In the genomic region with DNA sequence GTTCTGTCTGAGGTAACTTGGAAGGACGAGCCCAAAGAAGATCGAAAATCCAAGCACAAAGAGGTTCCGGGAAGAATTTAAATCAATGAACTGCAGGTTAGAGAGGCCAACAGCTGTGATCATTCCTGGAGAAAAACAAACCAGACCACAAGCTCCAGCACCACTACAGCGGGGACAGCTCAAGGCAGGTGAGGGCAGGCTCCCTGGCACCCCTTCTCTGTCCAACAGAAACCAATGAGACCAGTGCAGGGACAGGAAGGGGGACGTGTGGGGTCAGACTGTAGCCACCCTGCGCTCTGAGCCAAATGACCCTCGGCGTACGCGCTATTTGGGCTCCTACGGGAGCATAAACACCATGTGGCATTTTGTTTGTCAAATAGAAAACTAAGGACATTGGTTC, we compare ENCODE assay signal across 18 cellular contexts. TPM values are rescaled to one million over a fixed set of nuclear protein-coding genes. Genes with fewer than 3 reads are reported as not detected.
A peak's percentile ranks its signal among the peaks of the same experiment; 100 is the strongest.
DNase-seq lines count a peak whose midpoint lies in the region; ATAC-seq and TF ChIP-seq lines count a peak whose summit lies in the region.
"Had no signal": no experiment of that assay in that cellular context is flagged by ENCODE, and none has a peak within 500 bp of the region (broad histone marks: within the 10 kb centered on the region; RNA-seq: fewer than 3 reads in every experiment).

No MANE protein-coding gene starts in this region.

- no peaks in the 10 kb centered on the region for H3K4me1 Mint-ChIP-seq in activated T-cell treated with anti-CD3 and anti-CD28 coated beads, Interleukin-2, amount 50 U/mL, for 24 hours (ENCODE audit: low read depth)
- H3K4me1 Mint-ChIP-seq in activated T-cell treated with anti-CD3 and anti-CD28 coated beads, Interleukin-2, amount 50 U/mL, for 4 hours (ENCODE audit: low read depth) = no peaks in the 10 kb centered on the region
- no peaks in the 10 kb centered on the region for H3K4me1 Mint-ChIP-seq in endodermal cell
- peaks cover 7 to 8% of the 10 kb centered on the region in 2 donors for H3K4me1 Mint-ChIP-seq in stimulated activated naive B cell treated with anti-CD40 and anti-IgM and Interleukin-4, amounts not matched to agents 10 μg/mL and 1 μg/mL and 100 μg/mL, for 72 hours

- H3K4me3 Mint-ChIP-seq in activated T-cell treated with anti-CD3 and anti-CD28 coated beads, Interleukin-2, amount 50 U/mL, for 24 hours = no peak overlapping the region
- H3K4me3 Mint-ChIP-seq in activated T-cell treated with anti-CD3 and anti-CD28 coated beads, Interleukin-2, amount 50 U/mL, for 4 hours = no peak overlapping the region
- no peak overlapping the region for H3K4me3 Mint-ChIP-seq in endodermal cell
- H3K4me3 Mint-ChIP-seq in stimulated activated naive B cell treated with anti-CD40 and anti-IgM and Interleukin-4, amounts not matched to agents 10 μg/mL and 1 μg/mL and 100 μg/mL, for 72 hours = no peak overlapping the region
- H3K4me3 Mint-ChIP-seq: CD8-positive, alpha-beta T cell; HFFc6 had no signal

- H3K27me3 Mint-ChIP-seq in activated T-cell treated with anti-CD3 and anti-CD28 coated beads, Interleukin-2, amount 50 U/mL, for 24 hours = no peaks in the 10 kb centered on the region
- H3K27me3 Mint-ChIP-seq in activated T-cell treated with anti-CD3 and anti-CD28 coated beads, Interleukin-2, amount 50 U/mL, for 4 hours (ENCODE audit: low read depth) = no peaks in the 10 kb centered on the region
- no peaks in the 10 kb centered on the region for H3K27me3 Mint-ChIP-seq in endodermal cell (ENCODE audit: insufficient read depth)
- H3K27me3 Mint-ChIP-seq in stimulated activated naive B cell treated with anti-CD40 and anti-IgM and Interleukin-4, amounts not matched to agents 10 μg/mL and 1 μg/mL and 100 μg/mL, for 72 hours = no peaks in the 10 kb centered on the region

- no peaks in the 10 kb centered on the region for H3K27me3 ChIP-seq in IMR-90 (ENCODE audit: control insufficient read depth, insufficient read depth, low read length)
- no peaks in the 10 kb centered on the region for H3K27me3 ChIP-seq in endodermal cell (ENCODE audit: control insufficient read depth, insufficient read depth, low read length, poor library complexity, severe bottlenecking)
- H3K27me3 ChIP-seq in spleen (replicated peaks in 1 of 7) = no peaks in the 10 kb centered on the region
- H3K27me3 ChIP-seq: BLaER1 had no signal

- DNase-seq in activated T-cell treated with anti-CD3 and anti-CD28 coated beads, Interleukin-2, amount 50 U/mL, for 24 hours = no peak
- no peak for DNase-seq in activated T-cell treated with anti-CD3 and anti-CD28 coated beads, Interleukin-2, amount 50 U/mL, for 4 hours
- no peak for DNase-seq in IMR-90
- DNase-seq in endodermal cell = no peak
- DNase-seq in stimulated activated naive B cell treated with anti-CD40 and anti-IgM and Interleukin-4, amounts not matched to agents 10 μg/mL and 1 μg/mL and 100 μg/mL, for 72 hours = no peak
- DNase-seq in spleen = no peak
- DNase-seq in C1 segment of cervical spinal cord (lab: John Stamatoyannopoulos, UW) = no peak
- DNase-seq: 8988T; Calu3; CD8-positive, alpha-beta T cell; DMS79 treated with DMSO at 0.1 percent for 48 hours; GF-D8; HCEC 1CT; HFFc6; KBM-7 had no signal

- no peak overlapping the region for H3K9ac ChIP-seq in IMR-90 (ENCODE audit: low read depth, low read length)
- no peak overlapping the region for H3K9ac ChIP-seq in endodermal cell (ENCODE audit: extremely low read depth, low read length, poor library complexity, severe bottlenecking)
- H3K9ac ChIP-seq: BLaER1 had no signal

- H3K9me3 ChIP-seq in IMR-90 (ENCODE audit: control insufficient read depth, insufficient read depth, low read length) = no peaks in the 10 kb centered on the region
- no peaks in the 10 kb centered on the region for H3K9me3 ChIP-seq in endodermal cell (ENCODE audit: control insufficient read depth, low read length)
- no peaks in the 10 kb centered on the region for H3K9me3 ChIP-seq in spleen
- H3K9me3 ChIP-seq: BLaER1 had no signal

- no peak overlapping the region for H3K4me3 ChIP-seq in IMR-90 (ENCODE audit: insufficient read depth, low read depth, low read length)
- no peak overlapping the region for H3K4me3 ChIP-seq in endodermal cell (ENCODE audit: low read length)
- H3K4me3 ChIP-seq in spleen = no peak overlapping the region
- H3K4me3 ChIP-seq: BLaER1 had no signal

- no peak overlapping the region for H2BK20ac ChIP-seq in IMR-90 (ENCODE audit: low read depth, low read length)

- POLR2A ChIA-PET in IMR-90 (lab: Charles Lee; ENCODE audit: unreplicated experiment) = no interaction called here

- H3K79me1 ChIP-seq in IMR-90 (ENCODE audit: low read depth in 1 of 2, low read length in 2 of 2) = no peaks in the 10 kb centered on the region

- H2BK15ac ChIP-seq in IMR-90 (ENCODE audit: low read depth, low read length) = no peak overlapping the region

- dilution Hi-C loops in IMR-90 (cut with HindIII; ENCODE audit: low sequenced_read_pairs, unreplicated experiment) = no loop called here

- no peak overlapping the region for H2BK5ac ChIP-seq in IMR-90 (ENCODE audit: low read depth, low read length, poor library complexity, severe bottlenecking)

- no peak overlapping the region for H3K14ac ChIP-seq in IMR-90 (replicated peaks; ENCODE audit: low read depth, low read length)

- H3K4ac ChIP-seq in IMR-90 (ENCODE audit: low read depth, low read length) = no peak overlapping the region

- no peak for TF ChIP-seq POLR2A in IMR-90 (IDR thresholded peaks at IDR 0.05; ENCODE audit: low read depth, low read length)
- no peak for TF ChIP-seq POLR2A in spleen (IDR thresholded peaks at IDR 0.05)

- H2AK9ac ChIP-seq in IMR-90 (replicated peaks; ENCODE audit: low read depth, low read length, poor library complexity) = peak overlapping the region; percentile 44

- peak overlapping the region; percentile 32 for H3K27ac Mint-ChIP-seq in activated T-cell treated with anti-CD3 and anti-CD28 coated beads, Interleukin-2, amount 50 U/mL, for 24 hours
- H3K27ac Mint-ChIP-seq in endodermal cell = peak overlapping the region; percentile 29
- peak overlapping the region; percentile 14 for H3K27ac Mint-ChIP-seq in stimulated activated naive B cell treated with anti-CD40 and anti-IgM and Interleukin-4, amounts not matched to agents 10 μg/mL and 1 μg/mL and 100 μg/mL, for 72 hours
- H3K27ac Mint-ChIP-seq: HFFc6 had no signal

- H3K4me1 ChIP-seq in IMR-90 (ENCODE audit: control insufficient read depth, insufficient read depth, low read length) = no peaks in the 10 kb centered on the region
- no peaks in the 10 kb centered on the region for H3K4me1 ChIP-seq in endodermal cell (ENCODE audit: control insufficient read depth, insufficient read depth, low read length)
- H3K4me1 ChIP-seq in spleen = no peaks in the 10 kb centered on the region
- H3K4me1 ChIP-seq: BLaER1 had no signal

- no peak overlapping the region for H4K91ac ChIP-seq in IMR-90 (ENCODE audit: insufficient read depth, low read depth, low read length)

- H4K20me1 ChIP-seq in IMR-90 (ENCODE audit: insufficient read depth, low read length) = no peaks in the 10 kb centered on the region; the same call in 1 of the 2 replicates

- CTCF ChIA-PET in IMR-90 (lab: Yijun Ruan, JAX) = no interaction called here

- H4K5ac ChIP-seq in IMR-90 (ENCODE audit: low read depth, low read length) = no peak overlapping the region

- H3K9me1 ChIP-seq in IMR-90 (ENCODE audit: insufficient read depth, low read length) = peaks cover 12% of the 10 kb centered on the region; the same call in 1 of the 2 replicates

- H3K36me3 ChIP-seq in IMR-90 (ENCODE audit: control insufficient read depth, insufficient read depth, low read length) = peaks cover 47% of the 10 kb centered on the region
- peaks cover 15% of the 10 kb centered on the region for H3K36me3 ChIP-seq in endodermal cell (ENCODE audit: control insufficient read depth, insufficient read depth, low read length)
- H3K36me3 ChIP-seq in spleen = peaks cover 0 to 100% (median 87%) of the 10 kb centered on the region in 6 donors

- WGBS in IMR-90 (ENCODE audit: extremely low coverage in 2 of 2, insufficient read length in 1 of 2), 2 experiments = no CpG with 5 or more reads among the region's 11 CpGs
- whole genome bisulfite sequencing in endodermal cell (ENCODE audit: insufficient coverage in 1 of 2, insufficient read length in 1 of 2), 2 experiments = 90% methylated on average over 9 to 11 of the region's 11 CpGs
- 87 to 98% (median 96%) methylated on average over 11 of the region's 11 CpGs for WGBS in spleen, 5 donors

- TF ChIP-seq RAD21 in IMR-90 (IDR thresholded peaks at IDR 0.05; ENCODE audit: low read length) = no peak

- in situ Hi-C loops in IMR-90 (cut with MboI; ENCODE audit: low sequenced_read_pairs) = no loop called here

- H2AFZ ChIP-seq in IMR-90 (replicated peaks; ENCODE audit: low read length, poor library complexity) = no peak overlapping the region

- no peak overlapping the region for H3K56ac ChIP-seq in IMR-90 (ENCODE audit: extremely low read depth, insufficient read depth, low read length)

- H3K4me2 ChIP-seq in IMR-90 (ENCODE audit: low read depth, low read length) = no peak overlapping the region
- H3K4me2 ChIP-seq: BLaER1 had no signal

- H3K27ac ChIP-seq in IMR-90 (ENCODE audit: insufficient read depth, low read length) (no peak overlapping the region), endodermal cell (ENCODE audit: low read depth, low read length) (no peak overlapping the region), spleen (no peak overlapping the region)
- H3K27ac ChIP-seq: BLaER1 had no signal

- H2AK5ac ChIP-seq in IMR-90 (ENCODE audit: low read depth, low read length) = no peak overlapping the region

- no peak overlapping the region for H4K8ac ChIP-seq in IMR-90 (ENCODE audit: low read depth in 2 of 2, low read length in 2 of 2)

- no peak for TF ChIP-seq CTCF in IMR-90 (conservative IDR thresholded peaks at IDR 0.05; ENCODE audit: low read depth, low read length)
- no peak for TF ChIP-seq CTCF in endodermal cell (conservative IDR thresholded peaks at IDR 0.05)
- no peak for TF ChIP-seq CTCF in spleen (IDR thresholded peaks at IDR 0.05 in 8 of 11, conservative IDR thresholded peaks at IDR 0.05 in 3 of 11)

- H3K23ac ChIP-seq in IMR-90 (ENCODE audit: low read depth, low read length) = no peak overlapping the region

- no peak overlapping the region for H2BK120ac ChIP-seq in IMR-90 (ENCODE audit: low read depth, low read length)

- ATAC-seq in activated T-cell treated with anti-CD3 and anti-CD28 coated beads, Interleukin-2, amount 50 U/mL, for 4 hours = no peak
- no peak for ATAC-seq in IMR-90 (ENCODE audit: low read depth)
- no peak for ATAC-seq in stimulated activated naive B cell treated with anti-CD40 and anti-IgM and Interleukin-4, amounts not matched to agents 10 μg/mL and 1 μg/mL and 100 μg/mL, for 72 hours (replicated peaks)
- ATAC-seq in GM18867 (IDR thresholded peaks at IDR 0.05; ENCODE audit: unreplicated experiment) = no peak
- ATAC-seq: CD8-positive, alpha-beta T cell had no signal

- H3K9me3 Mint-ChIP-seq in activated T-cell treated with anti-CD3 and anti-CD28 coated beads, Interleukin-2, amount 50 U/mL, for 24 hours = no peaks in the 10 kb centered on the region
- H3K9me3 Mint-ChIP-seq in activated T-cell treated with anti-CD3 and anti-CD28 coated beads, Interleukin-2, amount 50 U/mL, for 4 hours = no peaks in the 10 kb centered on the region
- H3K9me3 Mint-ChIP-seq in endodermal cell = no peaks in the 10 kb centered on the region
- H3K9me3 Mint-ChIP-seq in stimulated activated naive B cell treated with anti-CD40 and anti-IgM and Interleukin-4, amounts not matched to agents 10 μg/mL and 1 μg/mL and 100 μg/mL, for 72 hours = no peaks in the 10 kb centered on the region
- H3K9me3 Mint-ChIP-seq: CD8-positive, alpha-beta T cell; HFFc6 had no signal

- no peak overlapping the region for H3K18ac ChIP-seq in IMR-90 (ENCODE audit: low read depth, low read length)

- intact Hi-C loops in IMR-90 (cut with micrococcal nuclease) (no loop called here), spleen (cut with DNase I; ENCODE audit: low total_unique reads) (no loop called here)

- H3K36me3 Mint-ChIP-seq in activated T-cell treated with anti-CD3 and anti-CD28 coated beads, Interleukin-2, amount 50 U/mL, for 24 hours (ENCODE audit: low read depth) = peaks cover 95% of the 10 kb centered on the region
- peaks cover 38% of the 10 kb centered on the region for H3K36me3 Mint-ChIP-seq in activated T-cell treated with anti-CD3 and anti-CD28 coated beads, Interleukin-2, amount 50 U/mL, for 4 hours (ENCODE audit: insufficient read depth)
- H3K36me3 Mint-ChIP-seq in endodermal cell (ENCODE audit: low read depth) = peaks cover 32% of the 10 kb centered on the region
- H3K36me3 Mint-ChIP-seq in stimulated activated naive B cell treated with anti-CD40 and anti-IgM and Interleukin-4, amounts not matched to agents 10 μg/mL and 1 μg/mL and 100 μg/mL, for 72 hours = peaks cover 58 to 85% of the 10 kb centered on the region in 2 donors

- no TSS peak for BruUV-seq in IMR-90 (replicated peaks; lab: Mats Ljungman, UMichigan)

RNA-seq across cellular contexts. Expression of gene RASSF2, which starts 38.6 kb away (rescaled TPM):
- total RNA-seq in activated T-cell treated with anti-CD3 and anti-CD28 coated beads, Interleukin-2, amount 50 U/mL, for 4 hours = 10 to 100 TPM; 17.1 to 19.8 (median 18.4) TPM
- total RNA-seq in IMR-90 (2012; rRNA removed) = 4.2 and 4.5 TPM in 2 replicates
- 1.5 and 2.0 TPM in 2 replicates for polyA plus RNA-seq in IMR-90 (2012; rRNA removed)
- polyA plus RNA-seq in IMR-90 (2012; cell fraction: cytosol; rRNA removed) = 0.73 and 1.1 TPM in 2 replicates
- 0.39 and 1.7 TPM in 2 replicates for polyA plus RNA-seq in IMR-90 (2012; cell fraction: nucleus; rRNA removed; ENCODE audit: low replicate concordance)
- 1 to 10 TPM; 3.3 to 6.2 TPM for total RNA-seq in endodermal cell
- 19.7 TPM for polyA plus RNA-seq in endodermal cell (2013, experiment 1 of 2)
- polyA plus RNA-seq in endodermal cell (2013, experiment 2 of 2) = 20.6 TPM
- 100 to 1,000 TPM in 2 of 7 donors, 10 to 100 TPM in 5; 61.5 to 153 (median 75.7) TPM for total RNA-seq in spleen
- 10 to 100 TPM; 27.8 to 28.3 (median 27.9) TPM for polyA plus RNA-seq in spleen
- total RNA-seq: HT-29 had no signal
